ENCODE assay signal across 8 cellular contexts in the genomic region with DNA sequence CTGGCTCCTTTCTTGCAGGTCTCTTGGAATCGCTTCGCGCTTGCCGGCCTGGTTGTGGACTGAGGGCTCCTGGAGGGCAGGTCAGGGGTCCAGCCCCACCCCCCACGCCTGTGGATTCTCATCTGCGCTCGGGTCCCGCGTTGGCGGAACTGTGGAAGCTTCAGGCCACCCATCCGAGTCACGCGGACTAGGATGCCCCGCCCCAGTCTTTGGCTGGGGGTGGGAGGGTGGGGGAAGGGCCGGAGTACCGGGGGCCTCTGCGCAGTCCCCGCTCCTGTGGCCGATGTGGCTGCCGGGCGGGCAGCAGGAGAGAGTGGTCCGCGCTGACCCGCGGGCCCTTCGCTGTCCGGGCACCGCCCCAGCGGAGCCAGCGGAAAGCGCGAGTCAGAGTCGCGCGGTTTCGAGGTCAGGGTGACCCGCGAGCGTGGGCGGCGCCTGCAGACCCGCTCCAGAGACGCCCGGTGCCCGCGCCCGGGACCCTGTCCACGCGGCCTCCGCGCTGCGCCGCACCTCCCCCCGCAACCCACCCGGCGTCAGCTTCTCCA.
A peak's percentile ranks its signal among the peaks of the same experiment; 100 is the strongest.
DNase-seq lines count a peak whose midpoint lies in the region; ATAC-seq and TF ChIP-seq lines count a peak whose summit lies in the region.

No MANE protein-coding gene starts in this region.

- DNase-seq in Ammon's horn (ENCODE audit: low spot score) (peak; percentile 38), NCI-H2227 treated with DMSO at 0.1 percent for 48 hours (lab: John Stamatoyannopoulos, UW) (peak; percentile 22), heart right ventricle (peak; percentile 65 to 76), posterior cingulate gyrus (peak in 7 of 10 donors; percentile 47 to 92 (median 54)), NCI-H1105 (lab: John Stamatoyannopoulos, UW) (no peak), SW480 (ENCODE audit: low spot score) (no peak)
- DNase-seq in activated naive CD4-positive, alpha-beta T cell treated with anti-CD3 and anti-CD28 coated beads, Interleukin-2, amount 50 U/mL, for 16 hours = peak; percentile 43

- intact Hi-C loops in heart right ventricle (cut with DNase I) = loop anchor here in 1 of 10 donors (5.0 kb wide), 1 partner anchor 46 kb away; no protein-coding TSS in a partner anchor
- intact Hi-C loops in posterior cingulate gyrus (cut with DNase I) = no loop called here

- ATAC-seq in heart right ventricle = peak; percentile 67 to 87 (median 78)
- ATAC-seq in HG03439 (IDR thresholded peaks at IDR 0.05; ENCODE audit: unreplicated experiment) = no peak

- H3K4me1 ChIP-seq in heart right ventricle = peaks cover 0 to 62% (median 18%) of the 10 kb centered on the region in 9 donors

- TF ChIP-seq CTCF in heart right ventricle (IDR thresholded peaks at IDR 0.05) = no peak

- H3K27ac ChIP-seq in heart right ventricle = peak overlapping the region; percentile 50 to 95 (median 86)

- no peaks in the 10 kb centered on the region for H3K36me3 ChIP-seq in heart right ventricle

- H3K4me3 ChIP-seq in heart right ventricle = peak overlapping the region; percentile 56 to 82 (median 74)

- no peaks in the 10 kb centered on the region for H3K9me3 ChIP-seq in heart right ventricle

- WGBS in heart right ventricle, 2 donors = 2 to 3% methylated on average over 56 of the region's 56 CpGs

- H3K27me3 ChIP-seq in heart right ventricle = no peaks in the 10 kb centered on the region

Comparison
In these comparisons a context has a peak if more than half of its experiments do, and no peak if none do; other contexts are left out.
1. DNase-seq: peak in Ammon's horn (single experiment), NCI-H2227 treated with DMSO at 0.1 percent for 48 hours (single experiment), activated naive CD4-positive, alpha-beta T cell treated with anti-CD3 and anti-CD28 coated beads, Interleukin-2, amount 50 U/mL, for 16 hours (single experiment), heart right ventricle (2 of 2) and posterior cingulate gyrus (7 of 10); none in NCI-H1105 (single experiment) and SW480 (single experiment).